In the genomic region with DNA sequence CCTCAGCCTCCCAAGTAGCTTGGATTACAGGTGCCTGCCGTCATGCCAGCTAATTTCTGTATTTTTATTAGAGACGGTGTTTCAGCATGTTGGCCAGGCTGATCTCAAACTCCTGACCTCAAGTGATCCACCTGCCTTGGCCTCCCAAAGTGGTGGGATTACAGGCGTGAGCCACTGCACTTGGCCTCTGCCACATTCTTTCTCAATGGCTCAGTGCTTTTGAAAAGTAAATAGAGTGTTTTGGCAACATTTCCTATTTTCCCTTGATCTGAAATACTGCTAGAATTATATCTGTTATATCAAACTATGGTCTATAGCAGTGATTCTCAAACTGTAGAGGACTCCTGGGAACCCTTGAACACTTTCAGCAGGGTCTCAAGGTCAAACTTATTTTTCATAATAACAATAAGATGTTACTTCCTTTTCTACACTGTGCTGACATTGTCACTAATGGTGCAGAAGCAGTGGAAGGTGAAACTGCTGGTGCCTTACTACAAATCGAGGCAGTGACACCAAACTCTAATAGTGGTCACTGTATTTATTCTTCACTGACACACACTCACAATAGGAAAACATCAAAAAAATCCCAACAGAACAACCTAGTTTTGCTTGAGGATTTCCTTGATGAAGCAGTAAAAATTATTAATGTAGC, we compare ENCODE assay signal across 14 cellular contexts. TPM values are rescaled to one million over a fixed set of nuclear protein-coding genes. Genes with fewer than 3 reads are reported as not detected.
A peak's percentile ranks its signal among the peaks of the same experiment; 100 is the strongest.
DNase-seq lines count a peak whose midpoint lies in the region; ATAC-seq and TF ChIP-seq lines count a peak whose summit lies in the region.
"Had no signal": no experiment of that assay in that cellular context is flagged by ENCODE, and none has a peak within 500 bp of the region (broad histone marks: within the 10 kb centered on the region; RNA-seq: fewer than 3 reads in every experiment).

No MANE protein-coding gene starts in this region.

- intact Hi-C loops in spleen (cut with DNase I; ENCODE audit: low total_unique reads): no loop called here

- 68 to 88% (median 75%) methylated on average over 4 of the region's 4 CpGs for WGBS in spleen, 5 donors

- H3K27ac Mint-ChIP-seq in activated T-cell treated with anti-CD3 and anti-CD28 coated beads, Interleukin-2, amount 50 U/mL, for 24 hours: no peak overlapping the region

- H3K36me3 Mint-ChIP-seq in activated T-cell treated with anti-CD3 and anti-CD28 coated beads, Interleukin-2, amount 50 U/mL, for 24 hours (ENCODE audit: low read depth): no peaks in the 10 kb centered on the region

- H3K4me1 Mint-ChIP-seq in activated T-cell treated with anti-CD3 and anti-CD28 coated beads, Interleukin-2, amount 50 U/mL, for 24 hours (ENCODE audit: low read depth): no peaks in the 10 kb centered on the region

- H3K36me3 ChIP-seq in spleen: no peaks in the 10 kb centered on the region
- H3K36me3 ChIP-seq: breast epithelium, ovary, upper lobe of left lung had no signal

- H3K4me1 ChIP-seq in spleen: peaks cover 0 to 11% (median 1%) of the 10 kb centered on the region in 6 donors
- H3K4me1 ChIP-seq: breast epithelium had no signal

- H3K27me3 ChIP-seq in HL-60 (ENCODE audit: insufficient read depth, poor library complexity, severe bottlenecking) (no peaks in the 10 kb centered on the region), spleen (replicated peaks in 1 of 7) (no peaks in the 10 kb centered on the region)
- H3K27me3 ChIP-seq: breast epithelium, ovary, upper lobe of left lung had no signal

- no peaks in the 10 kb centered on the region for H3K9me3 Mint-ChIP-seq in activated T-cell treated with anti-CD3 and anti-CD28 coated beads, Interleukin-2, amount 50 U/mL, for 24 hours

- no peak for TF ChIP-seq CTCF in HL-60 (IDR thresholded peaks at IDR 0.05; ENCODE audit: insufficient read depth, low read length)
- no peak for TF ChIP-seq CTCF in spleen (IDR thresholded peaks at IDR 0.05 in 8 of 11, conservative IDR thresholded peaks at IDR 0.05 in 3 of 11)

- no peak overlapping the region for H3K4me3 Mint-ChIP-seq in activated T-cell treated with anti-CD3 and anti-CD28 coated beads, Interleukin-2, amount 50 U/mL, for 24 hours

- H3K9me3 ChIP-seq in spleen: no peaks in the 10 kb centered on the region
- H3K9me3 ChIP-seq: breast epithelium, ovary, upper lobe of left lung had no signal

- DNase-seq in HL-60 (ENCODE audit: low read depth in 1 of 2, low spot score in 1 of 2) (peak in 1 of 2 experiments; percentile 27), iris pigment epithelial cell (ENCODE audit: low read depth) (peak; percentile 62), spleen (no peak)
- no peak for DNase-seq in stimulated activated CD4-positive, alpha-beta T cell treated with anti-CD3 and anti-CD28 coated beads, Interleukin-2, amount 100 ng/mL, for 24 hours
- DNase-seq in stimulated activated CD4-positive, alpha-beta T cell treated with anti-CD3 and anti-CD28 coated beads, Interleukin-15, amount 100 ng/mL, for 24 hours: no peak
- no peak for DNase-seq in activated T-cell treated with anti-CD3 and anti-CD28 coated beads, Interleukin-2, amount 50 U/mL, for 24 hours
- DNase-seq: DMS 273 treated with DMSO at 0.1 percent for 48 hours, kidney glomerular epithelial cell, ovary, upper lobe of left lung had no signal

- H3K27me3 Mint-ChIP-seq in activated T-cell treated with anti-CD3 and anti-CD28 coated beads, Interleukin-2, amount 50 U/mL, for 24 hours: peaks cover 5% of the 10 kb centered on the region

- no peak for TF ChIP-seq POLR2A in spleen (IDR thresholded peaks at IDR 0.05)

- peak overlapping the region; percentile 17 for H3K27ac ChIP-seq in HL-60 (replicated peaks)
- peak overlapping the region in 3 of 8 donors; percentile 21 to 77 (median 64) for H3K27ac ChIP-seq in spleen
- H3K27ac ChIP-seq: breast epithelium, ovary had no signal

- peak overlapping the region; percentile 18 for H3K4me3 ChIP-seq in HL-60 (replicated peaks; ENCODE audit: insufficient read depth, low read length)
- peak overlapping the region in 1 of 8 donors; percentile 39 for H3K4me3 ChIP-seq in spleen
- H3K4me3 ChIP-seq: breast epithelium, ovary, upper lobe of left lung had no signal

- ATAC-seq in GM18502 (IDR thresholded peaks at IDR 0.05; ENCODE audit: poor library complexity, unreplicated experiment) (peak; percentile 79), GM21737 (IDR thresholded peaks at IDR 0.05; ENCODE audit: unreplicated experiment) (peak; percentile 88)

RNA-seq across cellular contexts. Expression of gene DAW1, which starts 10.6 kb away (rescaled TPM):
- total RNA-seq in spleen: 1 to 10 TPM in 1 of 7 donors, not detected in 6; 2.2 TPM
- polyA plus RNA-seq in spleen: not detected
- total RNA-seq: breast epithelium; T-helper 1 cell treated with Interleukin-12 subunit alpha and Interleukin-12 subunit beta and Interleukin-4 antibody, amounts not matched to agents 30 ng/mL and 1 ng/mL, for 36 hours had no signal
